In genomic region chr18:58309610-58310239, GRCh38 we compare ENCODE assay signal across 12 cellular contexts.
A peak's percentile ranks its signal among the peaks of the same experiment; 100 is the strongest.
DNase-seq lines count a peak whose midpoint lies in the region; ATAC-seq and TF ChIP-seq lines count a peak whose summit lies in the region.
"Had no signal": no experiment of that assay in that cellular context is flagged by ENCODE, and none has a peak within 500 bp of the region (broad histone marks: within the 10 kb centered on the region; RNA-seq: fewer than 3 reads in every experiment).

No MANE protein-coding gene starts in this region.

- CTCF ChIA-PET in activated CD4-positive, alpha-beta T cell treated with anti-CD3 and anti-CD28 coated beads for 36 hours (lab: Charles Lee), result no interaction called here

- DNase-seq in activated CD4-positive, alpha-beta T cell treated with anti-CD3 and anti-CD28 coated beads for 36 hours, result no peak
- no peak for DNase-seq in activated CD4-positive, alpha-beta T cell treated with anti-CD3 and anti-CD28 coated beads for 48 hours
- DNase-seq in central memory CD4-positive, alpha-beta T cell, result peak; percentile 21
- no peak for DNase-seq in left lung
- no peak for DNase-seq in ascending aorta (ENCODE audit: low spot score in 2 of 2)
- DNase-seq in GDM1 (lab: John Stamatoyannopoulos, UW), result no peak
- DNase-seq: effector CD8-positive, alpha-beta T cell; WERI-Rb-1 had no signal

- H3K9ac ChIP-seq in stomach smooth muscle (ENCODE audit: low read length in 2 of 2), result no peak overlapping the region
- H3K9ac ChIP-seq: neural progenitor cell had no signal

- H3K27ac Mint-ChIP-seq in activated CD4-positive, alpha-beta T cell treated with anti-CD3 and anti-CD28 coated beads for 36 hours, result no peak overlapping the region

- peak overlapping the region; percentile 42 to 59 for H3K27ac ChIP-seq in left lung
- H3K27ac ChIP-seq in stomach smooth muscle (ENCODE audit: low read length), result peak overlapping the region; percentile 41
- H3K27ac ChIP-seq in ascending aorta, result no peak overlapping the region
- H3K27ac ChIP-seq: neural progenitor cell, tibial nerve, WERI-Rb-1 had no signal

- POLR2A ChIA-PET in activated CD4-positive, alpha-beta T cell treated with anti-CD3 and anti-CD28 coated beads for 36 hours (lab: Charles Lee), result no interaction called here

- intact Hi-C loops in activated CD4-positive, alpha-beta T cell treated with anti-CD3 and anti-CD28 coated beads for 36 hours (cut with DNase I, micrococcal nuclease), result no loop called here
- intact Hi-C loops in left lung (cut with DNase I) (no loop called here), ascending aorta (cut with DNase I) (no loop called here)

- peak; percentile 34 for ATAC-seq in activated CD4-positive, alpha-beta T cell treated with anti-CD3 and anti-CD28 coated beads for 36 hours
- ATAC-seq in left lung (peak; percentile 33), GM21619 (IDR thresholded peaks at IDR 0.05; ENCODE audit: unreplicated experiment) (no peak)

- H3K4me1 ChIP-seq in left lung, result peaks cover 24 to 27% of the 10 kb centered on the region in 2 donors
- peaks cover 19% of the 10 kb centered on the region for H3K4me1 ChIP-seq in stomach smooth muscle (ENCODE audit: control insufficient read depth, insufficient read depth, low read length)
- H3K4me1 ChIP-seq in ascending aorta, result no peaks in the 10 kb centered on the region
- H3K4me1 ChIP-seq: neural progenitor cell had no signal

- H3K9me3 ChIP-seq in left lung, result peaks cover 0 to 16% of the 10 kb centered on the region in 2 donors
- peaks cover 0 to 7% of the 10 kb centered on the region in 2 donors for H3K9me3 ChIP-seq in stomach smooth muscle (ENCODE audit: control insufficient read depth in 2 of 2, low read length in 2 of 2)
- peaks cover 0 to 11% of the 10 kb centered on the region in 2 donors for H3K9me3 ChIP-seq in ascending aorta

- H3K27me3 ChIP-seq in left lung, result no peaks in the 10 kb centered on the region
- H3K27me3 ChIP-seq in stomach smooth muscle (ENCODE audit: control insufficient read depth in 1 of 2, insufficient read depth in 2 of 2, low read length in 2 of 2), result no peaks in the 10 kb centered on the region
- no peaks in the 10 kb centered on the region for H3K27me3 ChIP-seq in ascending aorta
- H3K27me3 ChIP-seq: neural progenitor cell, tibial nerve had no signal

- TF ChIP-seq CTCF in left lung (IDR thresholded peaks at IDR 0.05), result no peak
- TF ChIP-seq CTCF in ascending aorta (IDR thresholded peaks at IDR 0.05), result no peak

- peaks cover 52% of the 10 kb centered on the region for H3K4me1 Mint-ChIP-seq in activated CD4-positive, alpha-beta T cell treated with anti-CD3 and anti-CD28 coated beads for 36 hours

- H3K36me3 ChIP-seq in left lung, result no peaks in the 10 kb centered on the region
- H3K36me3 ChIP-seq in stomach smooth muscle (ENCODE audit: control insufficient read depth in 2 of 2, insufficient read depth in 2 of 2, low read length in 2 of 2), result no peaks in the 10 kb centered on the region
- no peaks in the 10 kb centered on the region for H3K36me3 ChIP-seq in ascending aorta
- H3K36me3 ChIP-seq: neural progenitor cell, tibial nerve, WERI-Rb-1 had no signal

- peaks cover 3% of the 10 kb centered on the region for H3K9me3 Mint-ChIP-seq in activated CD4-positive, alpha-beta T cell treated with anti-CD3 and anti-CD28 coated beads for 36 hours (ENCODE audit: low read depth)

- peaks cover 6% of the 10 kb centered on the region for H3K27me3 Mint-ChIP-seq in activated CD4-positive, alpha-beta T cell treated with anti-CD3 and anti-CD28 coated beads for 36 hours

- H3K4me3 ChIP-seq in left lung (no peak overlapping the region), stomach smooth muscle (ENCODE audit: low read length in 2 of 2) (no peak overlapping the region), ascending aorta (no peak overlapping the region)
- H3K4me3 ChIP-seq: neural progenitor cell, tibial nerve had no signal

- H3K36me3 Mint-ChIP-seq in activated CD4-positive, alpha-beta T cell treated with anti-CD3 and anti-CD28 coated beads for 36 hours (ENCODE audit: low read depth), result peaks cover 3% of the 10 kb centered on the region
- H3K36me3 Mint-ChIP-seq: neural progenitor cell had no signal

- H3K4me3 Mint-ChIP-seq in activated CD4-positive, alpha-beta T cell treated with anti-CD3 and anti-CD28 coated beads for 36 hours, result no peak overlapping the region
- H3K4me3 Mint-ChIP-seq: neural progenitor cell had no signal

Comparison
In these comparisons a context has a peak if more than half of its experiments do, and no peak if none do; other contexts are left out.
1. H3K27ac ChIP-seq: peak in left lung (2 of 2) and stomach smooth muscle (single experiment); none in ascending aorta (0 of 2).